8 cellular contexts compared by ENCODE assay signal in the genomic region with DNA sequence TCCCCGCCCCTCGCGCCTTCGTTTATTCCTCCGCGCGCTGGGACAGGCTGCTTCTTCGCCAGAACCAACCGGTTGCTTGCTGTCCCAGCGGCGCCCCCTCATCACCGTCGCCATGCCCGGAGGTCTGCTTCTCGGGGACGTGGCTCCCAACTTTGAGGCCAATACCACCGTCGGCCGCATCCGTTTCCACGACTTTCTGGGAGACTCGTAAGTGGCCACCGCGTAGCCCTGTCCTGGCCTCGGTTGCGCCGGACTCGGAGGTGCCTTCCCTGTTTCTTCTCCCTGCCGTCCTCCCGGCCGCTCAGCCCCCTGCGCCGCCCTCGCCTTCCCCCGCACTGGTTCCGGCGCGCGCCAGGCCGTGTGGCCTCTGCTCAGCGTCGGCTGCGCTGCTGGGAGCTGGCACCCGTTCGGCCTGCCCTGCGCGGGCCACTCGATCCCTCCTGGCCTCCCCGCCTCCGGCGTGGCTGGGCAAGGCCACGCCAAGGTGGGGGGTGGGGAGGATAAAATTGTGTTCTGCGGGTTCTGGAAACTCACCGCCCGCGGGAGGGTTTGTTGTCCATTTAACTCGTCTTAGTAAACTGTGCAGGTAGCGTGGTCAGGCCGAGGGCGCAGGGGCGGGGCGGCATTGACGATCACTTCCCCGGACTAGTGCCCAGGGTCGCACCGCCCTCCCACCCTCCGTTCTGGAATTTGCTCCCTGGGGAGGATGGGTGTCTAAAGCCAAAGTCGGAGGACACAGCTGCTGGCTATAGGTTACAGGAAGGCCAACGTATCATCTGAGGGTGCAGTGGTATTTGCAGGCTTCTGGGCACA. TPM values are rescaled to one million over a fixed set of nuclear protein-coding genes. Genes with fewer than 3 reads are reported as not detected.
DNase-seq lines count a peak whose midpoint lies in the region; ATAC-seq, FAIRE-seq and TF ChIP-seq lines count a peak whose summit lies in the region.

A gene with protein sequence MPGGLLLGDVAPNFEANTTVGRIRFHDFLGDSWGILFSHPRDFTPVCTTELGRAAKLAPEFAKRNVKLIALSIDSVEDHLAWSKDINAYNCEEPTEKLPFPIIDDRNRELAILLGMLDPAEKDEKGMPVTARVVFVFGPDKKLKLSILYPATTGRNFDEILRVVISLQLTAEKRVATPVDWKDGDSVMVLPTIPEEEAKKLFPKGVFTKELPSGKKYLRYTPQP (plus strand): TSS at position 50 of the 813 bp plus-strand sequence. CDS start 63 bp downstream, at position 113.

- intact Hi-C loops in lower leg skin (cut with DNase I; ENCODE audit: low total_unique reads), result no loop called here

- H3K9me3 ChIP-seq in A549, result no peaks in the 10 kb centered on the region
- H3K9me3 ChIP-seq in WERI-Rb-1 (ENCODE audit: severe bottlenecking), result no peaks in the 10 kb centered on the region
- no peaks in the 10 kb centered on the region for H3K9me3 ChIP-seq in duodenal mucosa (ENCODE audit: control insufficient read depth in 1 of 2, low read length in 2 of 2)

- TF ChIP-seq RAD21 in A549 (conservative IDR thresholded peaks at IDR 0.05 in 1 of 2, IDR thresholded peaks at IDR 0.05 in 1 of 2), result no peak

- peak within 1 kb of the TSS; percentile 90 for H3K4me3 ChIP-seq in A549
- H3K4me3 ChIP-seq in WERI-Rb-1 (ENCODE audit: low read depth, low read length), result peak within 1 kb of the TSS; percentile 96
- peak within 1 kb of the TSS; percentile 88 to 90 for H3K4me3 ChIP-seq in duodenal mucosa (ENCODE audit: low read depth in 1 of 2, low read length in 2 of 2)
- peak within 1 kb of the TSS; percentile 89 for H3K4me3 ChIP-seq in lower leg skin (ENCODE audit: low read depth, poor library complexity, severe bottlenecking)

- H3K27ac ChIP-seq in A549, result peak within 1 kb of the TSS; percentile 95 to 98
- peak within 1 kb of the TSS; percentile 91 for H3K27ac ChIP-seq in WERI-Rb-1
- peak within 1 kb of the TSS; percentile 97 for H3K27ac ChIP-seq in duodenal mucosa (ENCODE audit: low read depth, low read length)

- 1% methylated on average over 33 of the region's 69 CpGs for WGBS in A549 (ENCODE audit: missing lambda C conversion rate)
- WGBS in lower leg skin, 2 donors, result 0 to 1% methylated on average over 24 to 45 of the region's 69 CpGs

- no peak for TF ChIP-seq CTCF in A549 (IDR thresholded peaks at IDR 0.05)
- no peak for TF ChIP-seq CTCF in WERI-Rb-1 (IDR thresholded peaks at IDR 0.05; ENCODE audit: low read depth, low read length)
- TF ChIP-seq CTCF in lower leg skin (IDR thresholded peaks at IDR 0.05), result peak in 1 of 3 donors; percentile 21

- peak within 1 kb of the TSS; percentile 89 for H3K4me2 ChIP-seq in A549

- H3K9ac ChIP-seq in duodenal mucosa (ENCODE audit: low read depth in 1 of 2, low read length in 2 of 2), result peak within 1 kb of the TSS; percentile 89 to 94

- POLR2A ChIA-PET in A549 (lab: Yijun Ruan, JAX), result interaction anchor here (0.7 to 2.8 kb wide), 10 partner anchors 8 to 391 kb away, joined by 3 to 15 read pairs (median 6); a partner anchor contains a TSS

- no peak for TF ChIP-seq EP300 in A549 (IDR thresholded peaks at IDR 0.05)

- DNase-seq in A549 (ENCODE audit: low read depth in 1 of 2, low spot score in 1 of 2) (peak in 1 of 2 experiments; percentile 33), NCI-H1694 (lab: John Stamatoyannopoulos, UW) (peak; percentile 80), WERI-Rb-1 (peak; percentile 50), lower leg skin (ENCODE audit: low spot score in 2 of 2) (peak; percentile 86 to 97)
- peak; percentile 69 for DNase-seq in stimulated activated CD8-positive, alpha-beta memory T cell treated with anti-CD3 and anti-CD28 coated beads, Interleukin-7, amount 100 ng/mL, for 24 hours (ENCODE audit: low read depth)

- H3K27me3 ChIP-seq in WERI-Rb-1 (ENCODE audit: insufficient read depth, low read depth, severe bottlenecking), result no peaks in the 10 kb centered on the region
- H3K27me3 ChIP-seq in duodenal mucosa (ENCODE audit: control insufficient read depth in 1 of 2, insufficient read depth in 2 of 2, low read length in 2 of 2), result no peaks in the 10 kb centered on the region

- ATAC-seq in A549 (peak; percentile 79 to 83), GM18505 (IDR thresholded peaks at IDR 0.05; ENCODE audit: unreplicated experiment) (peak; percentile 28), HG02885 (IDR thresholded peaks at IDR 0.05; ENCODE audit: poor library complexity, unreplicated experiment) (peak; percentile 60)

- H3K4me1 ChIP-seq in A549, result peaks cover 42% of the 10 kb centered on the region
- peaks cover 39% of the 10 kb centered on the region in 2 donors for H3K4me1 ChIP-seq in duodenal mucosa (ENCODE audit: control insufficient read depth in 1 of 2, insufficient read depth in 2 of 2, low read length in 2 of 2)

- peak; percentile 79 for TF ChIP-seq POLR2A in A549 (IDR thresholded peaks at IDR 0.05; ENCODE audit: low read length)
- TF ChIP-seq POLR2A in GM18505 (IDR thresholded peaks at IDR 0.05; ENCODE audit: borderline replicate concordance, extremely low read depth, insufficient read depth, insufficient read length), result peak; percentile 80
- TF ChIP-seq POLR2A in lower leg skin (IDR thresholded peaks at IDR 0.05), result peak in 1 of 2 donors; percentile 23

- CTCF ChIA-PET in A549 (lab: Yijun Ruan, JAX), result interaction anchor here (0.8 to 2.9 kb wide), 11 partner anchors 15 to 740 kb away, joined by 3 to 7 read pairs (median 4); a partner anchor contains a TSS

- H3K36me3 ChIP-seq in WERI-Rb-1 (peaks cover 42% of the 10 kb centered on the region), duodenal mucosa (ENCODE audit: control insufficient read depth in 1 of 2, insufficient read depth in 2 of 2, low read length in 2 of 2) (peaks cover 15 to 18% of the 10 kb centered on the region in 2 donors)

- FAIRE-seq in A549 (lab: Jason Lieb, UNC), result no peak

TF ChIP-seq in A549, 52 proteins besides CTCF, POLR2A, EP300 and RAD21:
- TF ChIP-seq JUN (IDR thresholded peaks at IDR 0.05), result peak; percentile 28 to 76; a peak in 2 of 5 replicates
- TF ChIP-seq, protein P1, sequence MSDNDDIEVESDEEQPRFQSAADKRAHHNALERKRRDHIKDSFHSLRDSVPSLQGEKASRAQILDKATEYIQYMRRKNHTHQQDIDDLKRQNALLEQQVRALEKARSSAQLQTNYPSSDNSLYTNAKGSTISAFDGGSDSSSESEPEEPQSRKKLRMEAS (IDR thresholded peaks at IDR 0.05), result peak; percentile 14
- TF ChIP-seq, protein P2, sequence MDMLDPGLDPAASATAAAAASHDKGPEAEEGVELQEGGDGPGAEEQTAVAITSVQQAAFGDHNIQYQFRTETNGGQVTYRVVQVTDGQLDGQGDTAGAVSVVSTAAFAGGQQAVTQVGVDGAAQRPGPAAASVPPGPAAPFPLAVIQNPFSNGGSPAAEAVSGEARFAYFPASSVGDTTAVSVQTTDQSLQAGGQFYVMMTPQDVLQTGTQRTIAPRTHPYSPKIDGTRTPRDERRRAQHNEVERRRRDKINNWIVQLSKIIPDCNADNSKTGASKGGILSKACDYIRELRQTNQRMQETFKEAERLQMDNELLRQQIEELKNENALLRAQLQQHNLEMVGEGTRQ (IDR thresholded peaks at IDR 0.05), result no peak
- TF ChIP-seq, protein P3, sequence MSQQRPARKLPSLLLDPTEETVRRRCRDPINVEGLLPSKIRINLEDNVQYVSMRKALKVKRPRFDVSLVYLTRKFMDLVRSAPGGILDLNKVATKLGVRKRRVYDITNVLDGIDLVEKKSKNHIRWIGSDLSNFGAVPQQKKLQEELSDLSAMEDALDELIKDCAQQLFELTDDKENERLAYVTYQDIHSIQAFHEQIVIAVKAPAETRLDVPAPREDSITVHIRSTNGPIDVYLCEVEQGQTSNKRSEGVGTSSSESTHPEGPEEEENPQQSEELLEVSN (IDR thresholded peaks at IDR 0.05; ENCODE audit: borderline replicate concordance, low read depth), result 0 out of 2 replicates have a peak, but pooled peaks have one; percentile 40
- peak; percentile 82 for TF ChIP-seq PHF8 (IDR thresholded peaks at IDR 0.05; ENCODE audit: borderline replicate concordance, low read depth)

RNA-seq across cellular contexts. Expression of the gene that starts here (rescaled TPM):
- 246 and 308 TPM in 2 replicates for polyA plus RNA-seq in A549 (2011; rRNA removed)
- polyA plus RNA-seq in A549 (2012; cell fraction: cytosol; rRNA removed), result 121 and 134 TPM in 2 replicates
- polyA plus RNA-seq in A549 (2012; cell fraction: nucleus; rRNA removed), result 71.0 and 92.8 TPM in 2 replicates
- polyA plus RNA-seq in A549 (2017; fragmentation: RNase III; extraction: RNeasy Plus Mini Kit Qiagen cat#74134 plus additional on column Dnase treatment), result 246 to 251 TPM (median 250 TPM) in 3 replicates
- polyA minus RNA-seq in A549 (2011; rRNA and poly(A)+ RNA removed), result 264 and 296 TPM in 2 replicates
- total RNA-seq in lower leg skin, result 100 to 1,000 TPM; 143 to 211 (median 172) TPM

Comparison
In these comparisons a context has a peak if more than half of its experiments do, and no peak if none do; other contexts are left out.
1. ATAC-seq: peak in every context shown above with its lines; median percentile 81 in A549; 60 in HG02885; 28 in GM18505.